Comparison of ENCODE assay signal across 17 cellular contexts in the genomic region with DNA sequence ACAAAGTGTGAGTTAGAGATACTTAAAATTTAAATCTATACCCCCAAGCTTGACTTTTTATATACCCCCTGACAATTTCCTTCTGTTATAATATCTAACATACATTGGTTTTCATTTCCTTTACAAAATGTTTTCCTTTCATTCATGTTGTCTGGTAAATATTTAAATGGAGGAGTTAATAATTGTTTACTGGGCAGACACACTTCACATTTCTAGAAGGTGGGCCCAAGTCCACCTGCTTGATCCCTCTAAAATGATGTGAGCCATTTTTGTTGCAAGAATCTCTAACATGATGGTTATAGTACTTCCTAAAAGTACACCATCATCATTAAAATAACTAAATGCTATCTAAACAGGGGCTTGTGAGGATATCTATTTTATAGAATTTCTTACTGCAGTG.
DNase-seq lines count a peak whose midpoint lies in the region; ATAC-seq, FAIRE-seq and TF ChIP-seq lines count a peak whose summit lies in the region.
"Had no signal": no experiment of that assay in that cellular context is flagged by ENCODE, and none has a peak within 500 bp of the region (broad histone marks: within the 10 kb centered on the region; RNA-seq: fewer than 3 reads in every experiment).

No MANE protein-coding gene starts in this region.

- no peaks in the 10 kb centered on the region for H3K9me3 ChIP-seq in osteoblast (ENCODE audit: low read depth, low read length)
- no peaks in the 10 kb centered on the region for H3K9me3 ChIP-seq in right lobe of liver
- H3K9me3 ChIP-seq: Caco-2 had no signal

- no peak overlapping the region for H2AFZ ChIP-seq in osteoblast (ENCODE audit: low read length)
- H2AFZ ChIP-seq: GM23338 had no signal

- intact Hi-C loops in right lobe of liver (cut with DNase I): no loop called here

- no peak for TF ChIP-seq CTCF in osteoblast (IDR thresholded peaks at IDR 0.05; ENCODE audit: extremely low read depth, low read depth, low read length)
- no peak for TF ChIP-seq CTCF in right lobe of liver (IDR thresholded peaks at IDR 0.05)

- H3K27ac ChIP-seq in osteoblast (ENCODE audit: low read depth, low read length) (peak overlapping the region; percentile 26), right lobe of liver (no peak overlapping the region)
- H3K27ac ChIP-seq: C4-2B had no signal

- ATAC-seq in right lobe of liver: no peak
- ATAC-seq: GM23338, K562 had no signal

- H3K27me3 ChIP-seq in osteoblast (ENCODE audit: insufficient read depth, low read length) (no peaks in the 10 kb centered on the region), right lobe of liver (no peaks in the 10 kb centered on the region)

- no peaks in the 10 kb centered on the region for H3K36me3 ChIP-seq in osteoblast (ENCODE audit: insufficient read depth, low read length)
- no peaks in the 10 kb centered on the region for H3K36me3 ChIP-seq in right lobe of liver

- TF ChIP-seq POLR2A in right lobe of liver (IDR thresholded peaks at IDR 0.05): no peak

- peak; percentile 52 for FAIRE-seq in GM19239 (lab: Jason Lieb, UNC)
- FAIRE-seq: H54, HTR-8/SVneo, K562 had no signal

- no peak for DNase-seq in GM19239 (ENCODE audit: insufficient read length, low spot score)
- peak; percentile 28 for DNase-seq in kidney glomerular epithelial cell (lab: John Stamatoyannopoulos, UW)
- DNase-seq in osteoblast (ENCODE audit: insufficient read length, low spot score, missing footprints): no peak
- no peak for DNase-seq in NCI-H446 (lab: John Stamatoyannopoulos, UW)
- DNase-seq in DMS153 (lab: John Stamatoyannopoulos, UW): no peak
- DNase-seq in right lobe of liver: no peak
- DNase-seq: AML-193; Caco-2; CD4-positive, alpha-beta T cell; DMS79 treated with DMSO at 0.1 percent for 48 hours; GF-D8; HFFc6 had no signal

- no peaks in the 10 kb centered on the region for H3K79me2 ChIP-seq in osteoblast (ENCODE audit: insufficient read depth, low read length)

- H3K4me3 ChIP-seq in osteoblast (ENCODE audit: insufficient read depth, low read length) (no peak overlapping the region), right lobe of liver (no peak overlapping the region)
- H3K4me3 ChIP-seq: GM23338, K562 had no signal

- H3K4me2 ChIP-seq in osteoblast (ENCODE audit: insufficient read depth, low read length): no peak overlapping the region
- H3K4me2 ChIP-seq: GM23338 had no signal

- H4K20me1 ChIP-seq in osteoblast (ENCODE audit: insufficient read depth, low read length): no peaks in the 10 kb centered on the region

- peaks cover 26% of the 10 kb centered on the region for H3K4me1 ChIP-seq in osteoblast (ENCODE audit: insufficient read depth, low read length)
- H3K4me1 ChIP-seq in right lobe of liver: no peaks in the 10 kb centered on the region
